9 cellular contexts compared by ENCODE assay signal in the genomic region with DNA sequence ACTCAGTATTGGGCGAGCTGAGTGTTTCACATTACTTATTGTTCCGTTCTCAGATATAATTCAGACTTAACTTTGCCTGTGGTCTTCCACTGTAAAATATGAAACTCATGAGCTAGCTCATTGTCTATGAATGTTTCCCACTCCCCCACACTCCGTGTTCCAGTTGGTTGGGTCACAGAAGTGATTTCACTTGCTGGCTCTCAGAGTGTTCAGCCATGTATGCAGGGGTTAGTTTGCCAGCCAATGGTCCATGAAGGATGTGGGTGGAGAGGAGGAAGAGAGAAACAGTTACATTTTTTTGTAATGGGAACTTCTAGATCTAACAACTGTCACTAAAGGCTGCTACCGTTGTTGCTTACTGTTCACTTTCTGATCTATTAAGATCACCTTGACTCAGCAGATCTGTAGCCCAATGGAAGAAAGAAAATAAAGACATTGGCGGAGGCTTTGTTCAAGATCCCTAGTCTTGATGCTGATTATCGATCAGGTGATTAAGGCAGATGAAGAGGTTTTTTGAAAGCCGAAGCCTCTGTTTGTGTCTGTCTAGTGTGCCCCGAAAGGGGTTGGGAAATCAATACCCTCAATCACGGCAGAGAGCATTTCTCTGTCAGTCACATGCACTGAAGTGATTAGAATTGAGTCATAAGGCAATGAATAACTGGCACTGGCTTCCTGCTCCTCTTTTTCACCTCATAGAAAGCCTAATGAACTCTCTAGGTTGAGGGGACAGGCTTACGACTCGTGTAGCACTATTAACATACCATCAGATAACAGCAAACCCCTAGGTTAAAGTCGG.
DNase-seq lines count a peak whose midpoint lies in the region; ATAC-seq and TF ChIP-seq lines count a peak whose summit lies in the region.
"Had no signal": no experiment of that assay in that cellular context is flagged by ENCODE, and none has a peak within 500 bp of the region (broad histone marks: within the 10 kb centered on the region; RNA-seq: fewer than 3 reads in every experiment).

No MANE protein-coding gene starts in this region.

- no peak for TF ChIP-seq CTCF in kidney epithelial cell (IDR thresholded peaks at IDR 0.05; ENCODE audit: insufficient read depth, low read length, poor library complexity, severe bottlenecking)

- no peaks in the 10 kb centered on the region for H3K36me3 Mint-ChIP-seq in naive thymus-derived CD8-positive, alpha-beta T cell

- no peak overlapping the region for H3K4me3 Mint-ChIP-seq in naive thymus-derived CD8-positive, alpha-beta T cell

- H3K4me1 Mint-ChIP-seq in naive thymus-derived CD8-positive, alpha-beta T cell: no peaks in the 10 kb centered on the region

- H3K27me3 Mint-ChIP-seq in naive thymus-derived CD8-positive, alpha-beta T cell: no peaks in the 10 kb centered on the region

- no peak overlapping the region for H3K27ac Mint-ChIP-seq in naive thymus-derived CD8-positive, alpha-beta T cell

- ATAC-seq in GM21619 (IDR thresholded peaks at IDR 0.05; ENCODE audit: unreplicated experiment): peak; percentile 93
- no peak for ATAC-seq in naive thymus-derived CD8-positive, alpha-beta T cell

- H3K4me3 ChIP-seq in GM08714 (ENCODE audit: low read length) (peak overlapping the region; percentile 63; the same call in 1 of the 2 replicates), kidney epithelial cell (ENCODE audit: low read depth, low read length) (peak overlapping the region; percentile 5)
- H3K4me3 ChIP-seq: SK-N-MC had no signal

- H3K36me3 ChIP-seq in kidney epithelial cell (ENCODE audit: control insufficient read depth, insufficient read depth, low read length): no peaks in the 10 kb centered on the region

- H3K9me3 Mint-ChIP-seq in naive thymus-derived CD8-positive, alpha-beta T cell: peaks cover 0 to 3% (median 0%) of the 10 kb centered on the region in 9 donors

- DNase-seq in HK-2 (ENCODE audit: unreplicated experiment) (peak; percentile 87), kidney epithelial cell (ENCODE audit: low read depth) (peak; percentile 98), globus pallidus (ENCODE audit: low spot score) (no peak), NCI-H510A (lab: John Stamatoyannopoulos, UW) (no peak)
- DNase-seq in naive thymus-derived CD8-positive, alpha-beta T cell: no peak
- DNase-seq in activated CD4-positive, alpha-beta T cell treated with anti-CD3 and anti-CD28 coated beads, Interleukin-2, amount 50 U/mL, for 48 hours: no peak

- POLR2A ChIA-PET in naive thymus-derived CD8-positive, alpha-beta T cell (lab: Charles Lee): no interaction called here

- H3K27me3 ChIP-seq in kidney epithelial cell (ENCODE audit: control insufficient read depth, insufficient read depth, low read length): no peaks in the 10 kb centered on the region

Comparison
In these comparisons a context has a peak if more than half of its experiments do, and no peak if none do; other contexts are left out.
1. DNase-seq: peak in HK-2 (single experiment) and kidney epithelial cell (single experiment); none in naive thymus-derived CD8-positive, alpha-beta T cell (0 of 10), globus pallidus (single experiment), NCI-H510A (single experiment) and activated CD4-positive, alpha-beta T cell treated with anti-CD3 and anti-CD28 coated beads, Interleukin-2, amount 50 U/mL, for 48 hours (0 of 2).